8 cellular contexts compared by ENCODE assay signal in the genomic region with DNA sequence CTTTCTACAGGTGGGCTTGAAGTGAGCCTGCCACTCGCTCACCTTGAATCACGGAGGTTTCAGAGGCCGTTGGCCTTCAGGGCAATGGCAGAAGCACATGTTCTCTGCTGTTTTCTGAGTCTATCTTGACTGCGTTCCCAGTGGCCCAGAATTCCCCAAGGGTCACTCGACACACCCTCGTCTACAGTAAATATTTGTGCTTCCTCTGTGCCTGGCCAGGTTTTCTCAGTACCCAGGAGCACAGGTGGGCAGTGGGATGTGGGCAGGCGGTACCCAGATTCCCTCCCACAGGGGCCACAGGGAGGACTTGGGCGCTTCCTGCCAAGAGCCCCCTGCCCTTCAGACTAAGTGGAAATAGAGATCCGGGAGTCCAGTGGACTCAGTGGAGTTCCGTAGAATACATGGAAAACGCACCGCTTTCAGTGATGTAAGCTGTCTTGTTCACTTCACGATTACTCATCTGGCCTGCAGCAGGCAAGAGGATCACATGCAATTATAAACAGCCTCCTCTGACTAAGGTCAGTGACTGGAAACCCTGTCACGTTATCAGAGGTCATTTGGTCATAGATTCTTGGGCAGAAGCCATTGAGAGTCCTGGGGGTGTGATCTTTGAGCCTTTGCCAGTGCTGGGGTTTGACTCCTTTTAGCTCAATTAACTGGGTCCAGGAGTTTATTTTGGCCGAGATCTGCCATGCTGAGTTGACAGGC.
A peak's percentile ranks its signal among the peaks of the same experiment; 100 is the strongest.
DNase-seq lines count a peak whose midpoint lies in the region; ATAC-seq, FAIRE-seq and TF ChIP-seq lines count a peak whose summit lies in the region.

No MANE protein-coding gene starts in this region.

- peak overlapping the region; percentile 65 for H3K4me3 Mint-ChIP-seq in chondrocyte (ENCODE audit: unreplicated experiment)

- peak overlapping the region; percentile 21 for H2AK5ac ChIP-seq in mesenchymal stem cell (ENCODE audit: low read length, severe bottlenecking)

- peak overlapping the region; percentile 38 for H2BK5ac ChIP-seq in mesenchymal stem cell (ENCODE audit: low read depth, low read length, poor library complexity, severe bottlenecking)

- H3K14ac ChIP-seq in mesenchymal stem cell (ENCODE audit: low read length in 2 of 2), result no peak overlapping the region

- TF ChIP-seq CTCF in BE2C (IDR thresholded peaks at IDR 0.05; ENCODE audit: low read depth, low read length) (no peak), chondrocyte (IDR thresholded peaks at IDR 0.05) (no peak), D721Med (IDR thresholded peaks at IDR 0.05; ENCODE audit: insufficient read depth, missing control alignments) (no peak)

- peak overlapping the region; percentile 94 for H3K27ac Mint-ChIP-seq in chondrocyte (ENCODE audit: unreplicated experiment)

- peak overlapping the region; percentile 85 for H2BK15ac ChIP-seq in mesenchymal stem cell (ENCODE audit: low read depth, poor library complexity, severe bottlenecking)

- no peaks in the 10 kb centered on the region for H3K9me3 Mint-ChIP-seq in chondrocyte (ENCODE audit: low read depth)

- peak overlapping the region; percentile 29 for H2BK120ac ChIP-seq in mesenchymal stem cell (ENCODE audit: low read depth, low read length)

- H3K4ac ChIP-seq in mesenchymal stem cell (ENCODE audit: low read depth in 1 of 2, low read length in 2 of 2), result peak overlapping the region; percentile 27 to 71

- peaks cover 52% of the 10 kb centered on the region for H3K4me1 Mint-ChIP-seq in chondrocyte (ENCODE audit: low read depth)

- H3K23ac ChIP-seq in mesenchymal stem cell (ENCODE audit: low read length in 2 of 2), result no peak overlapping the region

- peak overlapping the region; percentile 8 for H4K91ac ChIP-seq in mesenchymal stem cell (ENCODE audit: low read length)

- ATAC-seq in HG03565 (IDR thresholded peaks at IDR 0.05; ENCODE audit: unreplicated experiment), result no peak

- peak overlapping the region; percentile 80 for H3K9ac ChIP-seq in mesenchymal stem cell (ENCODE audit: low read length)

- H3K27ac ChIP-seq in mesenchymal stem cell (ENCODE audit: low read length, poor library complexity, severe bottlenecking), result peak overlapping the region; percentile 81
- no peak overlapping the region for H3K27ac ChIP-seq in effector memory CD4-positive, alpha-beta T cell (ENCODE audit: insufficient read depth, low read length, poor library complexity, severe bottlenecking)

- H3K27me3 ChIP-seq in BE2C (no peaks in the 10 kb centered on the region), mesenchymal stem cell (ENCODE audit: control insufficient read depth in 1 of 2, insufficient read depth in 1 of 2, low read length in 2 of 2) (no peaks in the 10 kb centered on the region)
- H3K27me3 ChIP-seq in effector memory CD4-positive, alpha-beta T cell (replicated peaks; ENCODE audit: control insufficient read depth, insufficient read depth, low read length, poor library complexity, severe bottlenecking), result no peaks in the 10 kb centered on the region

- peak overlapping the region; percentile 1; the same call in 1 of the 2 replicates for H3K4me3 ChIP-seq in BE2C (ENCODE audit: low read depth, low read length)
- peak overlapping the region in 1 of 2 experiments; percentile 32 for H3K4me3 ChIP-seq in mesenchymal stem cell (ENCODE audit: insufficient read depth in 1 of 2, low read depth in 1 of 2, low read length in 2 of 2)
- no peak overlapping the region for H3K4me3 ChIP-seq in effector memory CD4-positive, alpha-beta T cell (ENCODE audit: insufficient read depth, low read depth, low read length, poor library complexity, severe bottlenecking)

- WGBS in mesenchymal stem cell, result 17% methylated on average over 12 of the region's 15 CpGs

- H3K9me3 ChIP-seq in BE2C, result no peaks in the 10 kb centered on the region
- H3K9me3 ChIP-seq in mesenchymal stem cell (ENCODE audit: control insufficient read depth, low read length), result no peaks in the 10 kb centered on the region
- no peaks in the 10 kb centered on the region for H3K9me3 ChIP-seq in effector memory CD4-positive, alpha-beta T cell (ENCODE audit: control insufficient read depth, low read length)

- H3K27me3 Mint-ChIP-seq in chondrocyte (ENCODE audit: low read depth), result no peaks in the 10 kb centered on the region

- no peak for FAIRE-seq in D721Med (lab: Jason Lieb, UNC)

- peaks cover 24% of the 10 kb centered on the region for H3K79me1 ChIP-seq in mesenchymal stem cell (replicated peaks; ENCODE audit: low read length, poor library complexity, severe bottlenecking)

- no peaks in the 10 kb centered on the region for H3K36me3 Mint-ChIP-seq in chondrocyte (ENCODE audit: low read depth)

- H3K4me1 ChIP-seq in BE2C (peaks cover 14% of the 10 kb centered on the region; the same call in 1 of the 2 replicates), mesenchymal stem cell (ENCODE audit: control insufficient read depth, insufficient read depth, low read depth, low read length) (peaks cover 15% of the 10 kb centered on the region)
- no peaks in the 10 kb centered on the region for H3K4me1 ChIP-seq in effector memory CD4-positive, alpha-beta T cell (ENCODE audit: control insufficient read depth, insufficient read depth, low read length, poor library complexity, severe bottlenecking)

- H3K4me2 ChIP-seq in mesenchymal stem cell (ENCODE audit: low read length, poor library complexity, severe bottlenecking), result peak overlapping the region; percentile 67

- H4K8ac ChIP-seq in mesenchymal stem cell (ENCODE audit: low read length), result peak overlapping the region; percentile 67

- H2AFZ ChIP-seq in mesenchymal stem cell (ENCODE audit: low read depth, low read length), result peak overlapping the region; percentile 40

- peak overlapping the region; percentile 9 to 92 for H2BK12ac ChIP-seq in mesenchymal stem cell (ENCODE audit: low read length in 2 of 2)

- H3K18ac ChIP-seq in mesenchymal stem cell (ENCODE audit: low read depth in 1 of 2, low read length in 2 of 2), result peak overlapping the region; percentile 65 to 95

- DNase-seq in BE2C, result peak; percentile 27
- DNase-seq in NCI-H1930 (lab: John Stamatoyannopoulos, UW), result peak; percentile 6 to 17
- no peak for DNase-seq in chondrocyte (ENCODE audit: low spot score)
- peak; percentile 96 for DNase-seq in mesenchymal stem cell
- DNase-seq in NCI-H1694 (lab: John Stamatoyannopoulos, UW), result no peak
- no peak for DNase-seq in effector memory CD4-positive, alpha-beta T cell
- DNase-seq in D721Med (ENCODE audit: insufficient read length, low spot score), result no peak

- H3K36me3 ChIP-seq in BE2C (no peaks in the 10 kb centered on the region), mesenchymal stem cell (ENCODE audit: control insufficient read depth in 1 of 2, insufficient read depth in 2 of 2, low read depth in 1 of 2, low read length in 2 of 2) (peaks cover 0 to 7% of the 10 kb centered on the region in 2 experiments)
- H3K36me3 ChIP-seq in effector memory CD4-positive, alpha-beta T cell (ENCODE audit: control insufficient read depth, insufficient read depth, low read length), result no peaks in the 10 kb centered on the region

Comparison
In these comparisons a context has a peak if more than half of its experiments do, and no peak if none do; other contexts are left out.
1. DNase-seq: peak in BE2C (single experiment), NCI-H1930 (2 of 2) and mesenchymal stem cell (single experiment); none in chondrocyte (single experiment), NCI-H1694 (single experiment), effector memory CD4-positive, alpha-beta T cell (0 of 3) and D721Med (single experiment).